In genomic region chr3:51718547-51719412, GRCh38 we compare ENCODE assay signal across 8 cellular contexts. TPM values are rescaled to one million over a fixed set of nuclear protein-coding genes. Genes with fewer than 3 reads are reported as not detected.
DNase-seq lines count a peak whose midpoint lies in the region; ATAC-seq and TF ChIP-seq lines count a peak whose summit lies in the region.

No MANE protein-coding gene starts in this region.

- peak; percentile 65 for DNase-seq in EL
- peak; percentile 43 for DNase-seq in NCI-H345 (lab: John Stamatoyannopoulos, UW)
- peak; percentile 83 for DNase-seq in activated CD4-positive, alpha-beta memory T cell treated with anti-CD3 and anti-CD28 coated beads for 36 hours
- DNase-seq in fibroblast of lung (ENCODE audit: low read depth in 2 of 2), result peak; percentile 7 to 19
- DNase-seq in nephron progenitor cell, result peak; percentile 78

- H3K27ac Mint-ChIP-seq in activated CD4-positive, alpha-beta memory T cell treated with anti-CD3 and anti-CD28 coated beads for 36 hours, result no peak overlapping the region
- peak overlapping the region; percentile 75 for H3K27ac Mint-ChIP-seq in nephron progenitor cell

- H3K9ac ChIP-seq in fibroblast of lung (ENCODE audit: insufficient read depth, low read length), result no peak overlapping the region

- H3K27ac ChIP-seq in fibroblast of lung (ENCODE audit: insufficient read depth, low read length), result no peak overlapping the region

- H2AFZ ChIP-seq in fibroblast of lung (ENCODE audit: low read length), result no peak overlapping the region

- ATAC-seq in HG02678 (IDR thresholded peaks at IDR 0.05; ENCODE audit: unreplicated experiment) (peak; percentile 62), GM18519 (IDR thresholded peaks at IDR 0.05; ENCODE audit: low FRiP score, unreplicated experiment) (no peak), GM21528 (IDR thresholded peaks at IDR 0.05; ENCODE audit: low FRiP score, unreplicated experiment) (no peak)

- H4K20me1 ChIP-seq in fibroblast of lung (ENCODE audit: control insufficient read depth, extremely low read depth, insufficient read depth, low read length), result no peaks in the 10 kb centered on the region

- no peak overlapping the region for H3K4me3 ChIP-seq in fibroblast of lung (replicated peaks in 1 of 4; ENCODE audit: control extremely low read depth in 1 of 4, insufficient read depth in 1 of 4, low read depth in 3 of 4, low read length in 4 of 4)

- intact Hi-C loops in activated CD4-positive, alpha-beta memory T cell treated with anti-CD3 and anti-CD28 coated beads for 36 hours (cut with micrococcal nuclease), result loop anchor here (1.0 kb wide), 1 partner anchor 82 kb away; no protein-coding TSS in a partner anchor

- H3K4me1 ChIP-seq in fibroblast of lung (ENCODE audit: control insufficient read depth, extremely low read depth, insufficient read depth, low read length), result no peaks in the 10 kb centered on the region

- no peaks in the 10 kb centered on the region for H3K27me3 Mint-ChIP-seq in activated CD4-positive, alpha-beta memory T cell treated with anti-CD3 and anti-CD28 coated beads for 36 hours
- H3K27me3 Mint-ChIP-seq in nephron progenitor cell (ENCODE audit: low read depth, poor library complexity), result peaks cover 6% of the 10 kb centered on the region

- H3K4me1 Mint-ChIP-seq in activated CD4-positive, alpha-beta memory T cell treated with anti-CD3 and anti-CD28 coated beads for 36 hours (ENCODE audit: low read depth), result peaks cover 22% of the 10 kb centered on the region
- H3K4me1 Mint-ChIP-seq in nephron progenitor cell, result peaks cover 9% of the 10 kb centered on the region

- H3K4me2 ChIP-seq in fibroblast of lung (ENCODE audit: extremely low read depth, insufficient read depth, low read length), result no peak overlapping the region

- H3K9me3 ChIP-seq in fibroblast of lung (ENCODE audit: control insufficient read depth, insufficient read depth, low read depth, low read length), result no peaks in the 10 kb centered on the region

- no peaks in the 10 kb centered on the region for H3K36me3 ChIP-seq in fibroblast of lung (ENCODE audit: control insufficient read depth, insufficient read depth, low read length)

- no peaks in the 10 kb centered on the region for H3K27me3 ChIP-seq in fibroblast of lung (ENCODE audit: control insufficient read depth, insufficient read depth, low read length)

- POLR2A ChIA-PET in activated CD4-positive, alpha-beta memory T cell treated with anti-CD3 and anti-CD28 coated beads for 36 hours (lab: Charles Lee), result interaction anchor here (0.6 kb wide), 2 partner anchors 208 to 219 kb away, joined by 3 read pairs; partner anchors contain the start of gene DCAF1

- no peaks in the 10 kb centered on the region for H3K9me3 Mint-ChIP-seq in activated CD4-positive, alpha-beta memory T cell treated with anti-CD3 and anti-CD28 coated beads for 36 hours
- no peaks in the 10 kb centered on the region for H3K9me3 Mint-ChIP-seq in nephron progenitor cell

- TF ChIP-seq CTCF in fibroblast of lung (conservative IDR thresholded peaks at IDR 0.05 in 1 of 2, IDR thresholded peaks at IDR 0.05 in 1 of 2; ENCODE audit: low read depth in 1 of 2, low read length in 2 of 2) (peak; percentile 57), nephron progenitor cell (IDR thresholded peaks at IDR 0.05) (peak; percentile 76)

- no peak overlapping the region for H3K4me3 Mint-ChIP-seq in activated CD4-positive, alpha-beta memory T cell treated with anti-CD3 and anti-CD28 coated beads for 36 hours
- no peak overlapping the region for H3K4me3 Mint-ChIP-seq in nephron progenitor cell

- no peaks in the 10 kb centered on the region for H3K79me2 ChIP-seq in fibroblast of lung (ENCODE audit: control insufficient read depth, insufficient read depth, low read length)

- H3K36me3 Mint-ChIP-seq in activated CD4-positive, alpha-beta memory T cell treated with anti-CD3 and anti-CD28 coated beads for 36 hours, result no peaks in the 10 kb centered on the region
- no peaks in the 10 kb centered on the region for H3K36me3 Mint-ChIP-seq in nephron progenitor cell (ENCODE audit: low read depth)

- CTCF ChIA-PET in activated CD4-positive, alpha-beta memory T cell treated with anti-CD3 and anti-CD28 coated beads for 36 hours (lab: Charles Lee), result interaction anchor here (0.6 to 5.6 kb wide), 26 partner anchors 8 to 921 kb away, joined by 3 to 88 read pairs (median 4); partner anchors contain the start of gene RRP9

RNA-seq across cellular contexts. Expression of gene GRM2, which starts 11.9 kb away (rescaled TPM):
- under 1 TPM; 0.22 to 0.29 TPM for total RNA-seq in activated CD4-positive, alpha-beta memory T cell treated with anti-CD3 and anti-CD28 coated beads for 36 hours
- total RNA-seq in fibroblast of lung, result under 0.01 TPM in 2 replicates
- polyA plus RNA-seq in fibroblast of lung, result 0.02 and 0.06 TPM in 2 replicates
- polyA plus RNA-seq in fibroblast of lung (2012), result 0.06 TPM in 1 of 2 replicates, not detected in the other
- not detected in 2 replicates for polyA minus RNA-seq in fibroblast of lung (ENCODE audit: low replicate concordance)

RNA-seq across cellular contexts. Expression of gene TEX264, which starts 47.7 kb away (rescaled TPM):
- 10 to 100 TPM; 44.9 to 45.2 TPM for total RNA-seq in activated CD4-positive, alpha-beta memory T cell treated with anti-CD3 and anti-CD28 coated beads for 36 hours
- 51.0 and 54.4 TPM in 2 replicates for total RNA-seq in fibroblast of lung
- polyA plus RNA-seq in fibroblast of lung, result 34.3 and 44.1 TPM in 2 replicates
- polyA plus RNA-seq in fibroblast of lung (2012), result 34.4 and 44.2 TPM in 2 replicates
- polyA minus RNA-seq in fibroblast of lung (ENCODE audit: low replicate concordance), result 87.4 and 115 TPM in 2 replicates

Comparison
In these comparisons a context has a peak if more than half of its experiments do, and no peak if none do; other contexts are left out.
1. DNase-seq: peak in every context shown above with its lines; median percentile 83 in activated CD4-positive, alpha-beta memory T cell treated with anti-CD3 and anti-CD28 coated beads for 36 hours; 78 in nephron progenitor cell; 65 in EL; 43 in NCI-H345; 13 in fibroblast of lung.